ENCODE assay signal across 13 cellular contexts in the genomic region with DNA sequence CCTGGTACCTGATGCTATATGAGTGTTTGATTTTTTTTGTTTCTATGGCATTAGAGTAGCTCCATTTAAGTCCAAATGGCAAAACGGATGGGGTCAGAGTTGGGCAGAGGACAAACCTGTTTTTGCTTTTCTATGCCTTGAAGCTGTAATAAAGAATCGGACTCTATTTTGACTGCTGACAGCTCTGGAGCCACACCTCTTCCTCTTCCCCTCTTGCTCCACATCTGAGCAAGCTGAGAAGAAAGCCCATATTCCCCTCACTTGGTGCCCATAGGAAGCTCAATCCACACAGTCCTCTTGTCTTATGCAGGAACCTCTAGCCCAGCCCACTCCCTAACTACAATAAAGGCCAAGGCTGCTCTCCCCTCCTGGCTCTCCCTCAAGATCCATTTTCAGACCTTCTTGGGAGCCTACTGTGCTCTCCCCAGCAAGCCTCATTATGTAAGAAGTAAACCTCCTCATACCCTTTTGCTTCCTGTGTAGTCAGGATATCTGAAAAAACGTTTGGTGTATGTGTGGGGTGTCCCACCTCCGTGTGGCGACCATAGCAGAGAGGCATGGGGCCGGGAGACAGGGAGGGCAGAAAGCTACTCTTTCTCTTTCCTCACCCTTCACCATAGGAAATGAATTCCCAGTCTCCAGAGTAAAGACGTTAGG. TPM values are rescaled to one million over a fixed set of nuclear protein-coding genes. Genes with fewer than 3 reads are reported as not detected.
DNase-seq lines count a peak whose midpoint lies in the region; ATAC-seq and TF ChIP-seq lines count a peak whose summit lies in the region.
"Had no signal": no experiment of that assay in that cellular context is flagged by ENCODE, and none has a peak within 500 bp of the region (broad histone marks: within the 10 kb centered on the region; RNA-seq: fewer than 3 reads in every experiment).

No MANE protein-coding gene starts in this region.

- DNase-seq in Daoy (ENCODE audit: low read depth) (peak; percentile 25), Kasumi-1 (lab: John Stamatoyannopoulos, UW) (peak; percentile 82 to 83), UCSD-AML1 (lab: John Stamatoyannopoulos, UW; ENCODE audit: unreplicated experiment) (peak; percentile 22), left colon (no peak), ascending aorta (ENCODE audit: low spot score in 2 of 2) (no peak), RPMI8226 (no peak), NCI-H345 (lab: John Stamatoyannopoulos, UW) (no peak)
- DNase-seq: NCI-H524 treated with DMSO at 0.1 percent for 48 hours, T-helper 2 cell had no signal

- no peaks in the 10 kb centered on the region for H3K27me3 ChIP-seq in ascending aorta

- H3K9me3 ChIP-seq in ascending aorta = no peaks in the 10 kb centered on the region

- intact Hi-C loops in left colon (cut with DNase I, micrococcal nuclease) (no loop called here), ascending aorta (cut with DNase I) (no loop called here)

- no peaks in the 10 kb centered on the region for H3K4me1 ChIP-seq in ascending aorta
- H3K4me1 ChIP-seq: psoas muscle, tibial nerve had no signal

- no peak overlapping the region for H3K27ac ChIP-seq in ascending aorta
- H3K27ac ChIP-seq: psoas muscle, tibial nerve had no signal

- ATAC-seq in left colon (peak; percentile 32), HG03108 (IDR thresholded peaks at IDR 0.05; ENCODE audit: unreplicated experiment) (no peak)

- no peak overlapping the region for H3K4me3 ChIP-seq in ascending aorta
- H3K4me3 ChIP-seq: lung, psoas muscle, tibial nerve had no signal

- no peaks in the 10 kb centered on the region for H3K36me3 ChIP-seq in ascending aorta
- H3K36me3 ChIP-seq: tibial nerve had no signal

- no peak for TF ChIP-seq CTCF in ascending aorta (IDR thresholded peaks at IDR 0.05)

RNA-seq across cellular contexts. Expression of gene RAPGEF4, which starts 42.0 kb away (rescaled TPM):
- total RNA-seq in Daoy (2014; rRNA removed; shearing (Covaris generic)) = 0.24 and 0.51 TPM in 2 replicates
- total RNA-seq in left colon (1 to 10 TPM; 1.2 to 2.3 TPM), ascending aorta (79.9 TPM)

Comparison
In these comparisons a context has a peak if more than half of its experiments do, and no peak if none do; other contexts are left out.
1. DNase-seq: peak in Daoy (single experiment), Kasumi-1 (2 of 2) and UCSD-AML1 (single experiment); none in left colon (0 of 2), ascending aorta (0 of 2), RPMI8226 (single experiment) and NCI-H345 (single experiment).
2. RNA of gene RAPGEF4, which starts 42.0 kb away (total RNA-seq): 79.9 TPM in ascending aorta (single experiment); 1.2 to 2.3 TPM in left colon and 0.24 to 0.51 TPM in Daoy; every median in the first group is over 10 times any median in the second.